Comparison of ENCODE assay signal across 1 cellular context in the genomic region with DNA sequence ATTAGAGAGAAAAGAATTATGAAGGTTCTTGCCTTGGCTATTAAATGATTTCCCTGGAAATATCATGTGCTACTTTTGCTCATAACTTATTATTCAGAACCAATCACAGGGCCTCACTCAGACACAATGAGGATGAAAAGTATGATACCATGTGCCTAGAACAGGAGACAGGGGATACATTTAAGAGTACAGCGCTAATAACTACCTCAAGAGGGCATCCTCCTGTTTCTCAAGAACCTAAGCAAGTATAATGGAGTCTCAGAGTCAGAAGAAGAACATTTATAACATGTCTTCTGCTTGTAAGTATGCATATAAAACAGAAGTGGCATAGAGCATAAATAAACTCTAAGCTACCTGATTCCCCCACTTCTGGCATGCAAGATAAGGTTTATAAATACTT.
TF ChIP-seq lines count a peak whose summit lies in the region.

No MANE protein-coding gene starts in this region.

TF ChIP-seq in GM23338, 12 proteins besides CTCF, POLR2A, EP300 and RAD21:
- TF ChIP-seq ZNF462 (CRISPR knock-in tag; IDR thresholded peaks at IDR 0.05) (no peak), EZH2phosphoT487 (IDR thresholded peaks at IDR 0.05; ENCODE audit: unreplicated experiment) (no peak), NANOG (IDR thresholded peaks at IDR 0.05; ENCODE audit: borderline replicate concordance) (no peak), REST (IDR thresholded peaks at IDR 0.05; ENCODE audit: unreplicated experiment) (no peak), STAT1 (IDR thresholded peaks at IDR 0.05; ENCODE audit: unreplicated experiment) (no peak), POLR2AphosphoS5 (IDR thresholded peaks at IDR 0.05; ENCODE audit: low read depth) (no peak), CREB1 (CRISPR knock-in tag; IDR thresholded peaks at IDR 0.05; ENCODE audit: low read depth) (no peak), EZH2 (IDR thresholded peaks at IDR 0.05; ENCODE audit: low read depth, unreplicated experiment) (no peak), JUNB (IDR thresholded peaks at IDR 0.05; ENCODE audit: unreplicated experiment) (no peak), ZNF114 (CRISPR knock-in tag; IDR thresholded peaks at IDR 0.05) (no peak), ZNF331 (CRISPR knock-in tag; IDR thresholded peaks at IDR 0.05; ENCODE audit: low read depth) (no peak)
- TF ChIP-seq, protein P1, sequence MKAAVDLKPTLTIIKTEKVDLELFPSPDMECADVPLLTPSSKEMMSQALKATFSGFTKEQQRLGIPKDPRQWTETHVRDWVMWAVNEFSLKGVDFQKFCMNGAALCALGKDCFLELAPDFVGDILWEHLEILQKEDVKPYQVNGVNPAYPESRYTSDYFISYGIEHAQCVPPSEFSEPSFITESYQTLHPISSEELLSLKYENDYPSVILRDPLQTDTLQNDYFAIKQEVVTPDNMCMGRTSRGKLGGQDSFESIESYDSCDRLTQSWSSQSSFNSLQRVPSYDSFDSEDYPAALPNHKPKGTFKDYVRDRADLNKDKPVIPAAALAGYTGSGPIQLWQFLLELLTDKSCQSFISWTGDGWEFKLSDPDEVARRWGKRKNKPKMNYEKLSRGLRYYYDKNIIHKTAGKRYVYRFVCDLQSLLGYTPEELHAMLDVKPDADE (IDR thresholded peaks at IDR 0.05), result no peak
